ENCODE assay signal across 8 cellular contexts in genomic region chr7:98165827-98166667, GRCh38. TPM values are rescaled to one million over a fixed set of nuclear protein-coding genes. Genes with fewer than 3 reads are reported as not detected.
A peak's percentile ranks its signal among the peaks of the same experiment; 100 is the strongest.
DNase-seq lines count a peak whose midpoint lies in the region; ATAC-seq and TF ChIP-seq lines count a peak whose summit lies in the region.

No MANE protein-coding gene starts in this region.

- peaks cover 0 to 10% of the 10 kb centered on the region in 2 donors for H3K36me3 Mint-ChIP-seq in CD4-positive, alpha-beta memory T cell

- intact Hi-C loops in CD4-positive, alpha-beta memory T cell (cut with micrococcal nuclease), result loop anchor here (5.0 kb wide), 1 partner anchor 199 kb away; no protein-coding TSS in a partner anchor

- CTCF ChIA-PET in CD4-positive, alpha-beta memory T cell (lab: Charles Lee; ENCODE audit: partially characterized antibody), result interaction anchor here (1.2 to 14.2 kb wide), 6 partner anchors 10 to 146 kb away, joined by 3 to 331 read pairs (median 25); partner anchors contain the start of gene LMTK2

- H3K4me1 Mint-ChIP-seq in CD4-positive, alpha-beta memory T cell, result peaks cover 7 to 11% (median 9%) of the 10 kb centered on the region in 4 donors

- no peak overlapping the region for H3K4me2 ChIP-seq in parathyroid adenoma (ENCODE audit: low read length)

- H2AFZ ChIP-seq in parathyroid adenoma, result no peak overlapping the region

- H3K9me3 Mint-ChIP-seq in CD4-positive, alpha-beta memory T cell, result no peaks in the 10 kb centered on the region

- no peaks in the 10 kb centered on the region for H3K27me3 ChIP-seq in CD4-positive, alpha-beta memory T cell (ENCODE audit: insufficient read depth, low read length)
- no peaks in the 10 kb centered on the region for H3K27me3 ChIP-seq in parathyroid adenoma (ENCODE audit: control insufficient read depth, insufficient read depth, low read length)

- H3K79me2 ChIP-seq in parathyroid adenoma, result peaks cover 9% of the 10 kb centered on the region

- H3K4me3 ChIP-seq in CD4-positive, alpha-beta memory T cell (ENCODE audit: low read length in 2 of 2), result no peak overlapping the region
- H3K4me3 ChIP-seq in foreskin fibroblast (ENCODE audit: low read depth in 1 of 2, low read length in 2 of 2) (no peak overlapping the region), parathyroid adenoma (ENCODE audit: low read depth, low read length) (no peak overlapping the region)

- TF ChIP-seq CTCF in foreskin fibroblast (IDR thresholded peaks at IDR 0.05; ENCODE audit: low read depth, low read length) (peak; percentile 67), parathyroid adenoma (IDR thresholded peaks at IDR 0.05) (peak; percentile 64)

- H3K27ac Mint-ChIP-seq in CD4-positive, alpha-beta memory T cell, result peak overlapping the region in 1 of 7 donors; percentile 75

- no peaks in the 10 kb centered on the region for H3K36me3 ChIP-seq in CD4-positive, alpha-beta memory T cell (ENCODE audit: insufficient read depth, low read length)
- no peaks in the 10 kb centered on the region for H3K36me3 ChIP-seq in parathyroid adenoma (ENCODE audit: control insufficient read depth, insufficient read depth, low read length)

- no peak overlapping the region for H3K27ac ChIP-seq in CD4-positive, alpha-beta memory T cell (ENCODE audit: low read depth, low read length)
- no peak overlapping the region for H3K27ac ChIP-seq in parathyroid adenoma

- peak; percentile 69 for ATAC-seq in GM21529 (IDR thresholded peaks at IDR 0.05; ENCODE audit: unreplicated experiment)
- ATAC-seq in HG03135 (IDR thresholded peaks at IDR 0.05; ENCODE audit: unreplicated experiment), result no peak

- H3K4me1 ChIP-seq in CD4-positive, alpha-beta memory T cell (ENCODE audit: insufficient read depth, low read length), result no peaks in the 10 kb centered on the region
- peaks cover 15% of the 10 kb centered on the region for H3K4me1 ChIP-seq in parathyroid adenoma

- POLR2A ChIA-PET in CD4-positive, alpha-beta memory T cell (lab: Charles Lee; ENCODE audit: partially characterized antibody), result no interaction called here

- no peaks in the 10 kb centered on the region for H3K27me3 Mint-ChIP-seq in CD4-positive, alpha-beta memory T cell

- no peaks in the 10 kb centered on the region for H3K9me3 ChIP-seq in CD4-positive, alpha-beta memory T cell (ENCODE audit: control insufficient read depth in 1 of 2, low read length in 2 of 2)
- H3K9me3 ChIP-seq in parathyroid adenoma (ENCODE audit: control insufficient read depth, low read length), result no peaks in the 10 kb centered on the region

- H3K9ac ChIP-seq in parathyroid adenoma, result no peak overlapping the region

- no peak overlapping the region for H3K4me3 Mint-ChIP-seq in CD4-positive, alpha-beta memory T cell

- DNase-seq in CD4-positive, alpha-beta memory T cell, result peak in 4 of 5 donors; percentile 28 to 37 (median 34)
- DNase-seq in NCI-H2171 treated with DMSO at 0.1 percent for 48 hours (lab: John Stamatoyannopoulos, UW), result peak; percentile 32
- DNase-seq in activated CD8-positive, alpha-beta memory T cell treated with anti-CD3 and anti-CD28 coated beads, Interleukin-2, amount 50 U/mL, for 1 hour (ENCODE audit: extremely low read depth), result peak; percentile 14
- DNase-seq in foreskin fibroblast, result peak; percentile 10 to 57
- DNase-seq in DMS79 treated with DMSO at 0.1 percent for 48 hours (lab: John Stamatoyannopoulos, UW), result no peak

RNA-seq across cellular contexts. Expression of gene BHLHA15, which starts 45.2 kb away (rescaled TPM):
- not detected for total RNA-seq in CD4-positive, alpha-beta memory T cell
- not detected for polyA plus RNA-seq in CD4-positive, alpha-beta memory T cell

RNA-seq across cellular contexts. Expression of gene LMTK2, which starts 59.4 kb away (rescaled TPM):
- total RNA-seq in CD4-positive, alpha-beta memory T cell, result 10 to 100 TPM; 23.1 to 26.6 TPM
- 1 to 10 TPM in 1 of 2 donors, under 1 TPM in 1; 0.76 to 4.2 TPM for polyA plus RNA-seq in CD4-positive, alpha-beta memory T cell
